In genomic region chr10:109987413-109987812, GRCh38 we compare ENCODE assay signal across 16 cellular contexts. TPM values are rescaled to one million over a fixed set of nuclear protein-coding genes. Genes with fewer than 3 reads are reported as not detected.
DNase-seq lines count a peak whose midpoint lies in the region; ATAC-seq, FAIRE-seq and TF ChIP-seq lines count a peak whose summit lies in the region.
"Had no signal": no experiment of that assay in that cellular context is flagged by ENCODE, and none has a peak within 500 bp of the region (broad histone marks: within the 10 kb centered on the region; RNA-seq: fewer than 3 reads in every experiment).

No MANE protein-coding gene starts in this region.

- peak in 1 of 2 experiments; percentile 43; a peak in 1 of 4 replicates for TF ChIP-seq EP300 in SK-N-SH (IDR thresholded peaks at IDR 0.05; ENCODE audit: borderline replicate concordance in 1 of 2, low read depth in 1 of 2, low read length in 1 of 2)

- H3K9ac ChIP-seq in SK-N-SH: peak overlapping the region; percentile 27
- H3K9ac ChIP-seq: BLaER1 had no signal

- H3K79me2 ChIP-seq in SK-N-SH (ENCODE audit: insufficient read depth): no peaks in the 10 kb centered on the region

- TF ChIP-seq RAD21 in SK-N-SH (IDR thresholded peaks at IDR 0.05; ENCODE audit: low read length): no peak

- peak overlapping the region; percentile 46 for H3K4me2 ChIP-seq in SK-N-SH
- H3K4me2 ChIP-seq: BLaER1, PC-9 had no signal

- POLR2A ChIA-PET in SK-N-SH (lab: Yijun Ruan, JAX): no interaction called here

- H3K27me3 Mint-ChIP-seq in nephron (ENCODE audit: low read depth): no peaks in the 10 kb centered on the region

- no peak overlapping the region for H3K4me3 ChIP-seq in SK-N-SH (ENCODE audit: low read depth in 2 of 2, low read length in 1 of 2)
- H3K4me3 ChIP-seq: BLaER1, PC-9, prostate gland had no signal

- no peak overlapping the region for H2AFZ ChIP-seq in SK-N-SH (ENCODE audit: low read depth)
- H2AFZ ChIP-seq: PC-9 had no signal

- H3K27ac Mint-ChIP-seq in nephron: peak overlapping the region in 2 of 3 experiments; percentile 9 to 55
- H3K27ac Mint-ChIP-seq: activated CD4-positive, alpha-beta T cell treated with anti-CD3 and anti-CD28 coated beads, Interleukin-2, amount 10 ng/mL, durations not matched to agents 24 days and 14 days had no signal

- no peaks in the 10 kb centered on the region for H4K20me1 ChIP-seq in SK-N-SH (ENCODE audit: insufficient read depth)
- H4K20me1 ChIP-seq: BLaER1 had no signal

- no peak for FAIRE-seq in GM12892 (lab: Jason Lieb, UNC)
- FAIRE-seq: endometrium had no signal

- H3K4me1 Mint-ChIP-seq in nephron: peaks cover 24% of the 10 kb centered on the region
- H3K4me1 Mint-ChIP-seq: activated CD4-positive, alpha-beta T cell treated with anti-CD3 and anti-CD28 coated beads, Interleukin-2, amount 10 ng/mL, durations not matched to agents 24 days and 14 days had no signal

- TF ChIP-seq CTCF in SK-N-SH (IDR thresholded peaks at IDR 0.05): no peak
- no peak for TF ChIP-seq CTCF in nephron (IDR thresholded peaks at IDR 0.05; ENCODE audit: unreplicated experiment in 3 of 3)

- H3F3A ChIP-seq in SK-N-SH (replicated peaks; ENCODE audit: insufficient read depth): peaks cover 19% of the 10 kb centered on the region

- intact Hi-C loops in left colon (cut with DNase I, micrococcal nuclease): no loop called here

- CTCF ChIA-PET in SK-N-SH (lab: Yijun Ruan, JAX): interaction anchor here (1.1 to 1.6 kb wide), 4 partner anchors 9 to 151 kb away, joined by 3 to 5 read pairs (median 4); no protein-coding TSS in a partner anchor

- H3K4me1 ChIP-seq in SK-N-SH (ENCODE audit: control insufficient read depth in 1 of 2, insufficient read depth in 2 of 2, low read depth in 1 of 2, low read length in 1 of 2): peaks cover 3 to 24% of the 10 kb centered on the region in 2 experiments; a peak in 3 of 4 replicates
- H3K4me1 ChIP-seq: prostate gland had no signal

- no peaks in the 10 kb centered on the region for H3K36me3 ChIP-seq in SK-N-SH (replicated peaks in 1 of 2; ENCODE audit: control insufficient read depth in 1 of 2, insufficient read depth in 2 of 2, low read length in 1 of 2)
- H3K36me3 ChIP-seq: BLaER1, prostate gland had no signal

- DNase-seq in EL: peak; percentile 84
- DNase-seq in SK-N-SH: no peak
- DNase-seq in fibroblast of gingiva (ENCODE audit: low read depth): peak; percentile 38
- DNase-seq in stimulated activated CD4-positive, alpha-beta T cell treated with anti-CD3 and anti-CD28 coated beads, Interleukin-4, amount 100 ng/mL, for 4 hours: no peak
- no peak for DNase-seq in left colon
- no peak for DNase-seq in NCI-H2029 (lab: John Stamatoyannopoulos, UW)
- no peak for DNase-seq in GM12892 (ENCODE audit: insufficient read length)
- DNase-seq: activated CD4-positive, alpha-beta T cell treated with anti-CD3 and anti-CD28 coated beads, Interleukin-2, amount 10 ng/mL, durations not matched to agents 24 days and 14 days; NCI-H1092 treated with DMSO at 0.1 percent for 48 hours; NCI-H2227 treated with DMSO at 0.1 percent for 48 hours; PC-9; stimulated activated CD4-positive, alpha-beta T cell treated with anti-CD3 and anti-CD28 coated beads, Interleukin-1b, Interleukin-23, amount 100 ng/mL, for 48 hours had no signal

- no peaks in the 10 kb centered on the region for H3K9me2 ChIP-seq in SK-N-SH

- ATAC-seq in left colon: no peak

- H3K9me3 Mint-ChIP-seq in nephron: peaks cover 7% of the 10 kb centered on the region

- peak overlapping the region; percentile 66 to 83; a peak in 3 of 4 replicates for H3K27ac ChIP-seq in SK-N-SH (ENCODE audit: low read depth in 2 of 2, low read length in 1 of 2)
- H3K27ac ChIP-seq: BLaER1, PC-9, prostate gland had no signal

- 34% methylated on average over 2 of the region's 2 CpGs for WGBS in SK-N-SH (ENCODE audit: low lambda C conversion rate)

- no peaks in the 10 kb centered on the region for H3K9me3 ChIP-seq in SK-N-SH
- H3K9me3 ChIP-seq: prostate gland had no signal

- TF ChIP-seq POLR2A in GM12892 (IDR thresholded peaks at IDR 0.05; ENCODE audit: low read depth, low read length): no peak

- H3K36me3 Mint-ChIP-seq in nephron (ENCODE audit: low read depth): peaks cover 6% of the 10 kb centered on the region

- H3K27me3 ChIP-seq in SK-N-SH (ENCODE audit: insufficient read depth): no peaks in the 10 kb centered on the region
- H3K27me3 ChIP-seq: BLaER1 had no signal

- no peak overlapping the region for H3K4me3 Mint-ChIP-seq in nephron
- H3K4me3 Mint-ChIP-seq: activated CD4-positive, alpha-beta T cell treated with anti-CD3 and anti-CD28 coated beads, Interleukin-2, amount 10 ng/mL, durations not matched to agents 24 days and 14 days had no signal

TF ChIP-seq in SK-N-SH, 30 proteins besides CTCF, POLR2A, EP300 and RAD21:
- TF ChIP-seq POLR2AphosphoS5 (IDR thresholded peaks at IDR 0.05; ENCODE audit: low read depth, low read length) (peak; percentile 54), NFIC (IDR thresholded peaks at IDR 0.05; ENCODE audit: borderline replicate concordance) (peak; percentile 4; the same call in 1 of the 2 replicates), EZH2phosphoT487 (IDR thresholded peaks at IDR 0.05; ENCODE audit: borderline replicate concordance, low read depth) (no peak), NRF1 (IDR thresholded peaks at IDR 0.05; ENCODE audit: low read depth, low read length) (no peak), PBX3 (IDR thresholded peaks at IDR 0.05) (peak; percentile 15; the same call in 1 of the 2 replicates), JUND (IDR thresholded peaks at IDR 0.05) (peak; percentile 67), SMC3 (IDR thresholded peaks at IDR 0.05; ENCODE audit: low read depth, low read length) (no peak), TEAD4 (IDR thresholded peaks at IDR 0.05; ENCODE audit: borderline replicate concordance, insufficient read depth) (peak; percentile 41; the same call in 1 of the 2 replicates), ZBTB33 (IDR thresholded peaks at IDR 0.05; ENCODE audit: borderline replicate concordance, low read depth) (no peak), IRF3 (IDR thresholded peaks at IDR 0.05; ENCODE audit: low read depth, low read length) (no peak), FOSL2 (IDR thresholded peaks at IDR 0.05; ENCODE audit: borderline replicate concordance, low read depth) (peak; percentile 73), USF1 (IDR thresholded peaks at IDR 0.05; ENCODE audit: borderline replicate concordance, low read depth) (no peak), TCF12 (IDR thresholded peaks at IDR 0.05) (peak; percentile 73)
TF ChIP-seq in SK-N-SH: peak in this region for 7.

RNA-seq across cellular contexts. Expression of gene ADD3, which starts 20.4 kb away (rescaled TPM):
- 27.6 and 144 TPM in 2 replicates for polyA plus RNA-seq in SK-N-SH (2012; rRNA removed)
- 39.2 and 59.7 TPM in 2 replicates for polyA plus RNA-seq in SK-N-SH (2012; cell fraction: cytosol; rRNA removed)
- polyA plus RNA-seq in SK-N-SH (2012; cell fraction: nucleus; rRNA removed): 26.9 and 74.1 TPM in 2 replicates
- 100 to 1,000 TPM; 139 to 143 TPM for total RNA-seq in left colon
- 20.9 TPM for polyA plus RNA-seq in GM12892 (2012; ENCODE audit: missing spikeins)

Comparison
In these comparisons a context has a peak if more than half of its experiments do, and no peak if none do; other contexts are left out.
1. DNase-seq: peak in EL (single experiment) and fibroblast of gingiva (single experiment); none in SK-N-SH (single experiment), stimulated activated CD4-positive, alpha-beta T cell treated with anti-CD3 and anti-CD28 coated beads, Interleukin-4, amount 100 ng/mL, for 4 hours (0 of 2), left colon (0 of 2), NCI-H2029 (single experiment) and GM12892 (single experiment).